ENCODE assay signal across 8 cellular contexts in genomic region chr11:13440100-13440855, GRCh38. TPM values are rescaled to one million over a fixed set of nuclear protein-coding genes. Genes with fewer than 3 reads are reported as not detected.
DNase-seq lines count a peak whose midpoint lies in the region; ATAC-seq and TF ChIP-seq lines count a peak whose summit lies in the region.

No MANE protein-coding gene starts in this region.

- H3K27me3 ChIP-seq in breast epithelium (no peaks in the 10 kb centered on the region), thoracic aorta (replicated peaks; ENCODE audit: insufficient read depth) (no peaks in the 10 kb centered on the region)

- no peak for TF ChIP-seq CTCF in breast epithelium (IDR thresholded peaks at IDR 0.05)
- no peak for TF ChIP-seq CTCF in thoracic aorta (IDR thresholded peaks at IDR 0.05)

- intact Hi-C loops in breast epithelium (cut with DNase I; ENCODE audit: low total_unique reads), result no loop called here

- H3K4me1 ChIP-seq in breast epithelium, result no peaks in the 10 kb centered on the region
- peaks cover 0 to 4% of the 10 kb centered on the region in 2 donors for H3K4me1 ChIP-seq in thoracic aorta (ENCODE audit: control insufficient read depth in 1 of 2, low read depth in 2 of 2)

- ATAC-seq in thoracic aorta (ENCODE audit: insufficient number of reproducible peaks, low FRiP score, low read depth), result peak; percentile 77
- ATAC-seq in GM21825 (IDR thresholded peaks at IDR 0.05; ENCODE audit: unreplicated experiment), result no peak

- no peak for TF ChIP-seq POLR2A in breast epithelium (IDR thresholded peaks at IDR 0.05)

- H3K4me3 ChIP-seq in breast epithelium (peak overlapping the region in 2 of 3 donors; percentile 36 to 50), thoracic aorta (peak overlapping the region; percentile 65)

- DNase-seq in COLO829 (ENCODE audit: low spot score) (peak; percentile 61), LoVo (ENCODE audit: low spot score) (peak; percentile 57), breast epithelium (ENCODE audit: low spot score in 2 of 2) (no peak), islet precursor cell (peak; percentile 38), thoracic aorta (ENCODE audit: low spot score) (no peak), NK-92 (lab: John Stamatoyannopoulos, UW; ENCODE audit: unreplicated experiment) (no peak), T-helper 1 cell (no peak)

- H3K27ac ChIP-seq in breast epithelium, result peak overlapping the region in 1 of 2 donors; percentile 27
- peak overlapping the region; percentile 43 to 63 for H3K27ac ChIP-seq in thoracic aorta

- H3K9me3 ChIP-seq in breast epithelium (no peaks in the 10 kb centered on the region), thoracic aorta (no peaks in the 10 kb centered on the region)

- no peaks in the 10 kb centered on the region for H3K36me3 ChIP-seq in breast epithelium
- no peaks in the 10 kb centered on the region for H3K36me3 ChIP-seq in thoracic aorta

RNA-seq across cellular contexts. Expression of gene BTBD10, which starts 22.7 kb away (rescaled TPM):
- 10 to 100 TPM; 29.3 to 40.4 (median 32.1) TPM for total RNA-seq in breast epithelium
- total RNA-seq in thoracic aorta, result 10 to 100 TPM; 24.5 to 36.7 TPM

RNA-seq across cellular contexts. Expression of gene PTH, which starts 55.5 kb away (rescaled TPM):
- total RNA-seq in breast epithelium, result not detected
- total RNA-seq in thoracic aorta, result not detected

Comparison
In these comparisons a context has a peak if more than half of its experiments do, and no peak if none do; other contexts are left out.
1. DNase-seq: peak in COLO829 (single experiment), LoVo (single experiment) and islet precursor cell (single experiment); none in breast epithelium (0 of 2), thoracic aorta (single experiment), NK-92 (single experiment) and T-helper 1 cell (0 of 5).